In the genomic region with DNA sequence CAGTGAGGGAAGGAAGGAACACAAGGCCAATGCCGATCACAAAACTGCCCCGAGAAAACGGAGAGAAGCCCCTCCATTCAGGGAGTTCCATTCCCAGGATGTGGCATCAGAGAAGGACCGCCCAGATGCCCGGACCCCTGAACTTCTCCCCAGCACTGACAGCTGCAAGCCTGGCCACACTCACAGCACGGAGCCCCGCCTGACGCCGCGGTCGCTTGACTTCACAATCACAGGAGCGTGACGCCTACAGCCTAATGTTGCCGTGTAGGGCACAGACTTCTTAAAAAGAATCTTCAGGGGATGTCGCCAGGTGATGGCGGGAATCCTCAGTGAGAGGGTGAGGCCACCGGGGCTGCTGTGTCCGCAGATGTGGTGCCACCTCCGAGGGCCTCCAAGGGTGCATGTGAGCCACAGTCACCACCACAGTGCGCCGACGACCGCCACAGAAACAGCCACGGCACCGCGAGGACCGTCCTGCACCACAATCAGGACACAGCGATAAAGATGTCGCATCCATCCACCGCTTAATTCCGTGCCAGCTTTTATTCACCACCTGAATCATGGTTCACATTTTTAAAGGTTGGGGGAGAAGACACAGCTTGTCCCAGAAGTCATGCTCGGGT, we compare ENCODE assay signal across 20 cellular contexts.
DNase-seq lines count a peak whose midpoint lies in the region; FAIRE-seq and TF ChIP-seq lines count a peak whose summit lies in the region.
"Had no signal": no experiment of that assay in that cellular context is flagged by ENCODE, and none has a peak within 500 bp of the region (broad histone marks: within the 10 kb centered on the region; RNA-seq: fewer than 3 reads in every experiment).

No MANE protein-coding gene starts in this region.

- H3K9me3 Mint-ChIP-seq in neural progenitor cell: no peaks in the 10 kb centered on the region

- peaks cover 11% of the 10 kb centered on the region for H3K27me3 Mint-ChIP-seq in neural progenitor cell (ENCODE audit: insufficient read depth, low read depth)

- H3K9ac ChIP-seq in neural progenitor cell: no peak overlapping the region

- in situ Hi-C loops in GM13977 (cut with MboI; ENCODE audit: low pct_unique_long_range_greater_than_20kb, low sequenced_read_pairs, unreplicated experiment): no loop called here

- H2AFZ ChIP-seq in neural progenitor cell (replicated peaks): no peak overlapping the region

- peaks cover 28% of the 10 kb centered on the region for H3K4me1 Mint-ChIP-seq in neural progenitor cell
- H3K4me1 Mint-ChIP-seq: CD8-positive, alpha-beta memory T cell had no signal

- H3K27ac ChIP-seq in neural progenitor cell (no peak overlapping the region), vagina (no peak overlapping the region)
- H3K27ac ChIP-seq: RWPE1 had no signal

- peak overlapping the region; percentile 63 for H3K27ac Mint-ChIP-seq in neural progenitor cell
- H3K27ac Mint-ChIP-seq: CD8-positive, alpha-beta memory T cell had no signal

- no peaks in the 10 kb centered on the region for H3K4me1 ChIP-seq in neural progenitor cell
- H3K4me1 ChIP-seq in vagina: no peaks in the 10 kb centered on the region

- no peak for TF ChIP-seq POLR2A in vagina (IDR thresholded peaks at IDR 0.05)
- no peak for TF ChIP-seq POLR2A in GM12892 (IDR thresholded peaks at IDR 0.05; ENCODE audit: low read depth, low read length)

- H3K9me3 ChIP-seq in neural progenitor cell (ENCODE audit: low read depth) (no peaks in the 10 kb centered on the region), vagina (no peaks in the 10 kb centered on the region)

- FAIRE-seq in GM12892 (lab: Jason Lieb, UNC): no peak
- FAIRE-seq: D721Med, G401.6, GM12878, HepG2 had no signal

- H3K4me3 ChIP-seq in neural progenitor cell (no peak overlapping the region), vagina (no peak overlapping the region)
- H3K4me3 ChIP-seq: GM12878 had no signal

- no peaks in the 10 kb centered on the region for H3F3A ChIP-seq in neural progenitor cell (ENCODE audit: low read depth)

- TF ChIP-seq CTCF in neural progenitor cell (IDR thresholded peaks at IDR 0.05) (no peak), vagina (IDR thresholded peaks at IDR 0.05) (no peak), GM13977 (IDR thresholded peaks at IDR 0.05; ENCODE audit: extremely low read depth, insufficient read depth, missing control alignments) (no peak)

- H3K27me3 ChIP-seq in neural progenitor cell (no peaks in the 10 kb centered on the region), vagina (no peaks in the 10 kb centered on the region)

- DNase-seq in activated effector memory CD4-positive, alpha-beta T cell treated with anti-CD3 and anti-CD28 coated beads, Interleukin-2, amount 50 U/mL, for 16 hours: peak; percentile 50
- DNase-seq in activated effector memory CD4-positive, alpha-beta T cell treated with Interleukin-2 at 50 U/mL for 16 hours: no peak
- peak; percentile 25 for DNase-seq in activated CD8-positive, alpha-beta memory T cell treated with anti-CD3 and anti-CD28 coated beads, Interleukin-2, amount 50 U/mL, for 48 hours
- no peak for DNase-seq in neural progenitor cell (ENCODE audit: low spot score)
- peak; percentile 60 to 93 for DNase-seq in vagina (ENCODE audit: extremely low spot score in 2 of 2)
- DNase-seq in GM13977 (ENCODE audit: low spot score): no peak
- no peak for DNase-seq in GM12892 (ENCODE audit: insufficient read length)
- DNase-seq in NCI-H146 (lab: John Stamatoyannopoulos, UW): no peak
- DNase-seq: CD8-positive, alpha-beta memory T cell; DND-41; GOT3; KG1; NCI-H1436 treated with DMSO at 0.1 percent for 48 hours; NCI-H774; PC-3 had no signal

- no peaks in the 10 kb centered on the region for H4K20me1 ChIP-seq in neural progenitor cell (ENCODE audit: low read depth)

- H3K79me2 ChIP-seq in neural progenitor cell (ENCODE audit: low read depth): no peaks in the 10 kb centered on the region

- no peaks in the 10 kb centered on the region for H3K36me3 ChIP-seq in neural progenitor cell
- no peaks in the 10 kb centered on the region for H3K36me3 ChIP-seq in vagina

- no peak overlapping the region for H3K4me2 ChIP-seq in neural progenitor cell

- intact Hi-C loops in vagina (cut with DNase I): no loop called here

- no peak overlapping the region for H3K4me3 Mint-ChIP-seq in neural progenitor cell
- H3K4me3 Mint-ChIP-seq: CD8-positive, alpha-beta memory T cell had no signal

- no peaks in the 10 kb centered on the region for H3K36me3 Mint-ChIP-seq in neural progenitor cell
- H3K36me3 Mint-ChIP-seq: CD8-positive, alpha-beta memory T cell had no signal

Comparison
In these comparisons a context has a peak if more than half of its experiments do, and no peak if none do; other contexts are left out.
1. DNase-seq: peak in activated effector memory CD4-positive, alpha-beta T cell treated with anti-CD3 and anti-CD28 coated beads, Interleukin-2, amount 50 U/mL, for 16 hours (single experiment), activated CD8-positive, alpha-beta memory T cell treated with anti-CD3 and anti-CD28 coated beads, Interleukin-2, amount 50 U/mL, for 48 hours (single experiment) and vagina (2 of 2); none in activated effector memory CD4-positive, alpha-beta T cell treated with Interleukin-2 at 50 U/mL for 16 hours (single experiment), neural progenitor cell (single experiment), GM13977 (single experiment), GM12892 (single experiment) and NCI-H146 (single experiment).